ENCODE assay signal across 2 cellular contexts in the genomic region with DNA sequence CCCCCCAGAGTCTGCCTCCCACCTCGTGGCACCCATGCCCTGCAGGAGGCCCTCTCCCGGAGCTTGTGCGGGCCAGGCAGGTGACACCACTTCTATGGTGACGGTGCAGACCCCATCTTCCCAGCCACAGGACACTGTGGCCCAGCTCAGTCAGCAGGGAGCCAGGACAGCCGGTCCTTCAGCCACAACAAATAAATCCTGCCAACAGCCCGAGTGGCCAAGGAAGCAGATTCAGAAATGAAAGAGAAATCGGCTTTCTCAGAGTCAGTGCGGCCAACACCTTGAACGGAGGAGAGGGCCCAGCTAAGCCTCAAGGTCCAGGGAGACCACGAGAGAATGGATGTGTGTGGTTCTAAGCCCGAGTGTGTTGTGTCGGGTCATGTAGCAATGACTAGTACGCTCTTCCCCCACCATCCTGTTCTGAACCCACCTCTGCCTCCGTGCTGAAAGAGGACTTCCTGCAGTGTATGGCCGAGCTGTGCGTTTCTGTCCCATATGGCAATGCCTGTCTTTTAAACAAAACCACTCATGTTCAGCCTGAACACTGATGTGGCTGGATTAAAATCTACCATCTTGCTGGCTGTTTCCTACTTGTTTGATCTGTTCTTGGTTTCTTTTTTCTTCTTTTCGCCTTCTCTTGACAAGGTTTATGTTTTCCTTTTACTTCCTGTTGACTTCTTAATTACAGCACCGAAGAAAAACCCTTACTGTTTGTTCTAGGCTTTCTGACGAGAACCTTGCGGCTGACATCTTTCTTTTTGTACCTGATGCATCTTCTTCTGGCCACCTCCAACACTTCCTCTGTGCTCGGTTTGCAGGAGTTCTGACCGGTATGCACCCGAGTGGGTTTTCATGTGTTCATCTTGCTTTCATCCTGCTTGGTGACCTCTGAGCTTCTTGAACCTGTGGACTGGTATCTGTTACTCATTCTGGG.
A peak's percentile ranks its signal among the peaks of the same experiment; 100 is the strongest.
TF ChIP-seq lines count a peak whose summit lies in the region.

No MANE protein-coding gene starts in this region.

TF ChIP-seq in K562, 482 proteins besides CTCF, POLR2A, EP300 and RAD21:
- TF ChIP-seq POLR2G (IDR thresholded peaks at IDR 0.05; ENCODE audit: low read depth, low read length) (0 out of 2 replicates have a peak, but pooled peaks have one; percentile 44), FUS (optimal IDR thresholded peaks at IDR 0.05; ENCODE audit: low read depth, low read length) (no peak)
- TF ChIP-seq, protein P1, sequence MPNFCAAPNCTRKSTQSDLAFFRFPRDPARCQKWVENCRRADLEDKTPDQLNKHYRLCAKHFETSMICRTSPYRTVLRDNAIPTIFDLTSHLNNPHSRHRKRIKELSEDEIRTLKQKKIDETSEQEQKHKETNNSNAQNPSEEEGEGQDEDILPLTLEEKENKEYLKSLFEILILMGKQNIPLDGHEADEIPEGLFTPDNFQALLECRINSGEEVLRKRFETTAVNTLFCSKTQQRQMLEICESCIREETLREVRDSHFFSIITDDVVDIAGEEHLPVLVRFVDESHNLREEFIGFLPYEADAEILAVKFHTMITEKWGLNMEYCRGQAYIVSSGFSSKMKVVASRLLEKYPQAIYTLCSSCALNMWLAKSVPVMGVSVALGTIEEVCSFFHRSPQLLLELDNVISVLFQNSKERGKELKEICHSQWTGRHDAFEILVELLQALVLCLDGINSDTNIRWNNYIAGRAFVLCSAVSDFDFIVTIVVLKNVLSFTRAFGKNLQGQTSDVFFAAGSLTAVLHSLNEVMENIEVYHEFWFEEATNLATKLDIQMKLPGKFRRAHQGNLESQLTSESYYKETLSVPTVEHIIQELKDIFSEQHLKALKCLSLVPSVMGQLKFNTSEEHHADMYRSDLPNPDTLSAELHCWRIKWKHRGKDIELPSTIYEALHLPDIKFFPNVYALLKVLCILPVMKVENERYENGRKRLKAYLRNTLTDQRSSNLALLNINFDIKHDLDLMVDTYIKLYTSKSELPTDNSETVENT (CRISPR knock-in tag; IDR thresholded peaks at IDR 0.05) = no peak
- TF ChIP-seq, protein P2, sequence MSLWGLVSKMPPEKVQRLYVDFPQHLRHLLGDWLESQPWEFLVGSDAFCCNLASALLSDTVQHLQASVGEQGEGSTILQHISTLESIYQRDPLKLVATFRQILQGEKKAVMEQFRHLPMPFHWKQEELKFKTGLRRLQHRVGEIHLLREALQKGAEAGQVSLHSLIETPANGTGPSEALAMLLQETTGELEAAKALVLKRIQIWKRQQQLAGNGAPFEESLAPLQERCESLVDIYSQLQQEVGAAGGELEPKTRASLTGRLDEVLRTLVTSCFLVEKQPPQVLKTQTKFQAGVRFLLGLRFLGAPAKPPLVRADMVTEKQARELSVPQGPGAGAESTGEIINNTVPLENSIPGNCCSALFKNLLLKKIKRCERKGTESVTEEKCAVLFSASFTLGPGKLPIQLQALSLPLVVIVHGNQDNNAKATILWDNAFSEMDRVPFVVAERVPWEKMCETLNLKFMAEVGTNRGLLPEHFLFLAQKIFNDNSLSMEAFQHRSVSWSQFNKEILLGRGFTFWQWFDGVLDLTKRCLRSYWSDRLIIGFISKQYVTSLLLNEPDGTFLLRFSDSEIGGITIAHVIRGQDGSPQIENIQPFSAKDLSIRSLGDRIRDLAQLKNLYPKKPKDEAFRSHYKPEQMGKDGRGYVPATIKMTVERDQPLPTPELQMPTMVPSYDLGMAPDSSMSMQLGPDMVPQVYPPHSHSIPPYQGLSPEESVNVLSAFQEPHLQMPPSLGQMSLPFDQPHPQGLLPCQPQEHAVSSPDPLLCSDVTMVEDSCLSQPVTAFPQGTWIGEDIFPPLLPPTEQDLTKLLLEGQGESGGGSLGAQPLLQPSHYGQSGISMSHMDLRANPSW (CRISPR knock-in tag; IDR thresholded peaks at IDR 0.05) = no peak
- TF ChIP-seq, protein P3, sequence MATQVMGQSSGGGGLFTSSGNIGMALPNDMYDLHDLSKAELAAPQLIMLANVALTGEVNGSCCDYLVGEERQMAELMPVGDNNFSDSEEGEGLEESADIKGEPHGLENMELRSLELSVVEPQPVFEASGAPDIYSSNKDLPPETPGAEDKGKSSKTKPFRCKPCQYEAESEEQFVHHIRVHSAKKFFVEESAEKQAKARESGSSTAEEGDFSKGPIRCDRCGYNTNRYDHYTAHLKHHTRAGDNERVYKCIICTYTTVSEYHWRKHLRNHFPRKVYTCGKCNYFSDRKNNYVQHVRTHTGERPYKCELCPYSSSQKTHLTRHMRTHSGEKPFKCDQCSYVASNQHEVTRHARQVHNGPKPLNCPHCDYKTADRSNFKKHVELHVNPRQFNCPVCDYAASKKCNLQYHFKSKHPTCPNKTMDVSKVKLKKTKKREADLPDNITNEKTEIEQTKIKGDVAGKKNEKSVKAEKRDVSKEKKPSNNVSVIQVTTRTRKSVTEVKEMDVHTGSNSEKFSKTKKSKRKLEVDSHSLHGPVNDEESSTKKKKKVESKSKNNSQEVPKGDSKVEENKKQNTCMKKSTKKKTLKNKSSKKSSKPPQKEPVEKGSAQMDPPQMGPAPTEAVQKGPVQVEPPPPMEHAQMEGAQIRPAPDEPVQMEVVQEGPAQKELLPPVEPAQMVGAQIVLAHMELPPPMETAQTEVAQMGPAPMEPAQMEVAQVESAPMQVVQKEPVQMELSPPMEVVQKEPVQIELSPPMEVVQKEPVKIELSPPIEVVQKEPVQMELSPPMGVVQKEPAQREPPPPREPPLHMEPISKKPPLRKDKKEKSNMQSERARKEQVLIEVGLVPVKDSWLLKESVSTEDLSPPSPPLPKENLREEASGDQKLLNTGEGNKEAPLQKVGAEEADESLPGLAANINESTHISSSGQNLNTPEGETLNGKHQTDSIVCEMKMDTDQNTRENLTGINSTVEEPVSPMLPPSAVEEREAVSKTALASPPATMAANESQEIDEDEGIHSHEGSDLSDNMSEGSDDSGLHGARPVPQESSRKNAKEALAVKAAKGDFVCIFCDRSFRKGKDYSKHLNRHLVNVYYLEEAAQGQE (CRISPR knock-in tag; IDR thresholded peaks at IDR 0.05; ENCODE audit: low read depth) = no peak

TF ChIP-seq in GM23338, 12 proteins besides CTCF, POLR2A, EP300 and RAD21:
- TF ChIP-seq EZH2 (IDR thresholded peaks at IDR 0.05; ENCODE audit: low read depth, unreplicated experiment) (no peak), STAT1 (IDR thresholded peaks at IDR 0.05; ENCODE audit: unreplicated experiment) (no peak), ZNF114 (CRISPR knock-in tag; IDR thresholded peaks at IDR 0.05) (no peak), JUNB (IDR thresholded peaks at IDR 0.05; ENCODE audit: unreplicated experiment) (no peak), CREB1 (CRISPR knock-in tag; IDR thresholded peaks at IDR 0.05; ENCODE audit: low read depth) (no peak), ZNF331 (CRISPR knock-in tag; IDR thresholded peaks at IDR 0.05; ENCODE audit: low read depth) (no peak), EZH2phosphoT487 (IDR thresholded peaks at IDR 0.05; ENCODE audit: unreplicated experiment) (no peak), NANOG (IDR thresholded peaks at IDR 0.05; ENCODE audit: borderline replicate concordance) (no peak), POLR2AphosphoS5 (IDR thresholded peaks at IDR 0.05; ENCODE audit: low read depth) (no peak)
- TF ChIP-seq, protein P4, sequence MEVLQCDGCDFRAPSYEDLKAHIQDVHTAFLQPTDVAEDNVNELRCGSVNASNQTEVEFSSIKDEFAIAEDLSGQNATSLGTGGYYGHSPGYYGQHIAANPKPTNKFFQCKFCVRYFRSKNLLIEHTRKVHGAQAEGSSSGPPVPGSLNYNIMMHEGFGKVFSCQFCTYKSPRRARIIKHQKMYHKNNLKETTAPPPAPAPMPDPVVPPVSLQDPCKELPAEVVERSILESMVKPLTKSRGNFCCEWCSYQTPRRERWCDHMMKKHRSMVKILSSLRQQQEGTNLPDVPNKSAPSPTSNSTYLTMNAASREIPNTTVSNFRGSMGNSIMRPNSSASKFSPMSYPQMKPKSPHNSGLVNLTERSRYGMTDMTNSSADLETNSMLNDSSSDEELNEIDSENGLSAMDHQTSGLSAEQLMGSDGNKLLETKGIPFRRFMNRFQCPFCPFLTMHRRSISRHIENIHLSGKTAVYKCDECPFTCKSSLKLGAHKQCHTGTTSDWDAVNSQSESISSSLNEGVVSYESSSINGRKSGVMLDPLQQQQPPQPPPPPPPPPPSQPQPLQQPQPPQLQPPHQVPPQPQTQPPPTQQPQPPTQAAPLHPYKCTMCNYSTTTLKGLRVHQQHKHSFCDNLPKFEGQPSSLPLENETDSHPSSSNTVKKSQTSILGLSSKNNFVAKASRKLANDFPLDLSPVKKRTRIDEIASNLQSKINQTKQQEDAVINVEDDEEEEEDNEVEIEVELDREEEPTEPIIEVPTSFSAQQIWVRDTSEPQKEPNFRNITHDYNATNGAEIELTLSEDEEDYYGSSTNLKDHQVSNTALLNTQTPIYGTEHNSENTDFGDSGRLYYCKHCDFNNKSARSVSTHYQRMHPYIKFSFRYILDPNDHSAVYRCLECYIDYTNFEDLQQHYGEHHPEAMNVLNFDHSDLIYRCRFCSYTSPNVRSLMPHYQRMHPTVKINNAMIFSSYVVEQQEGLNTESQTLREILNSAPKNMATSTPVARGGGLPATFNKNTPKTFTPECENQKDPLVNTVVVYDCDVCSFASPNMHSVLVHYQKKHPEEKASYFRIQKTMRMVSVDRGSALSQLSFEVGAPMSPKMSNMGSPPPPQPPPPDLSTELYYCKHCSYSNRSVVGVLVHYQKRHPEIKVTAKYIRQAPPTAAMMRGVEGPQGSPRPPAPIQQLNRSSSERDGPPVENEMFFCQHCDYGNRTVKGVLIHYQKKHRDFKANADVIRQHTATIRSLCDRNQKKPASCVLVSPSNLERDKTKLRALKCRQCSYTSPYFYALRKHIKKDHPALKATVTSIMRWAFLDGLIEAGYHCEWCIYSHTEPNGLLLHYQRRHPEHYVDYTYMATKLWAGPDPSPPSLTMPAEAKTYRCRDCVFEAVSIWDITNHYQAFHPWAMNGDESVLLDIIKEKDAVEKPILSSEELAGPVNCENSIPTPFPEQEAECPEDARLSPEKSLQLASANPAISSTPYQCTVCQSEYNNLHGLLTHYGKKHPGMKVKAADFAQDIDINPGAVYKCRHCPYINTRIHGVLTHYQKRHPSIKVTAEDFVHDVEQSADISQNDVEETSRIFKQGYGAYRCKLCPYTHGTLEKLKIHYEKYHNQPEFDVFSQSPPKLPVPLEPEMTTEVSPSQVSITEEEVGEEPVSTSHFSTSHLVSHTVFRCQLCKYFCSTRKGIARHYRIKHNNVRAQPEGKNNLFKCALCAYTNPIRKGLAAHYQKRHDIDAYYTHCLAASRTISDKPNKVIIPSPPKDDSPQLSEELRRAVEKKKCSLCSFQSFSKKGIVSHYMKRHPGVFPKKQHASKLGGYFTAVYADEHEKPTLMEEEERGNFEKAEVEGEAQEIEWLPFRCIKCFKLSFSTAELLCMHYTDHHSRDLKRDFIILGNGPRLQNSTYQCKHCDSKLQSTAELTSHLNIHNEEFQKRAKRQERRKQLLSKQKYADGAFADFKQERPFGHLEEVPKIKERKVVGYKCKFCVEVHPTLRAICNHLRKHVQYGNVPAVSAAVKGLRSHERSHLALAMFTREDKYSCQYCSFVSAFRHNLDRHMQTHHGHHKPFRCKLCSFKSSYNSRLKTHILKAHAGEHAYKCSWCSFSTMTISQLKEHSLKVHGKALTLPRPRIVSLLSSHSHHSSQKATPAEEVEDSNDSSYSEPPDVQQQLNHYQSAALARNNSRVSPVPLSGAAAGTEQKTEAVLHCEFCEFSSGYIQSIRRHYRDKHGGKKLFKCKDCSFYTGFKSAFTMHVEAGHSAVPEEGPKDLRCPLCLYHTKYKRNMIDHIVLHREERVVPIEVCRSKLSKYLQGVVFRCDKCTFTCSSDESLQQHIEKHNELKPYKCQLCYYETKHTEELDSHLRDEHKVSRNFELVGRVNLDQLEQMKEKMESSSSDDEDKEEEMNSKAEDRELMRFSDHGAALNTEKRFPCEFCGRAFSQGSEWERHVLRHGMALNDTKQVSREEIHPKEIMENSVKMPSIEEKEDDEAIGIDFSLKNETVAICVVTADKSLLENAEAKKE (CRISPR knock-in tag; IDR thresholded peaks at IDR 0.05) = no peak
- TF ChIP-seq, protein P5, sequence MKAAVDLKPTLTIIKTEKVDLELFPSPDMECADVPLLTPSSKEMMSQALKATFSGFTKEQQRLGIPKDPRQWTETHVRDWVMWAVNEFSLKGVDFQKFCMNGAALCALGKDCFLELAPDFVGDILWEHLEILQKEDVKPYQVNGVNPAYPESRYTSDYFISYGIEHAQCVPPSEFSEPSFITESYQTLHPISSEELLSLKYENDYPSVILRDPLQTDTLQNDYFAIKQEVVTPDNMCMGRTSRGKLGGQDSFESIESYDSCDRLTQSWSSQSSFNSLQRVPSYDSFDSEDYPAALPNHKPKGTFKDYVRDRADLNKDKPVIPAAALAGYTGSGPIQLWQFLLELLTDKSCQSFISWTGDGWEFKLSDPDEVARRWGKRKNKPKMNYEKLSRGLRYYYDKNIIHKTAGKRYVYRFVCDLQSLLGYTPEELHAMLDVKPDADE (IDR thresholded peaks at IDR 0.05) = no peak
- TF ChIP-seq, protein P3 (IDR thresholded peaks at IDR 0.05; ENCODE audit: unreplicated experiment) = no peak
TF ChIP-seq in GM23338: peak in this region for 0.
